ENCODE assay signal across 20 cellular contexts in the genomic region with DNA sequence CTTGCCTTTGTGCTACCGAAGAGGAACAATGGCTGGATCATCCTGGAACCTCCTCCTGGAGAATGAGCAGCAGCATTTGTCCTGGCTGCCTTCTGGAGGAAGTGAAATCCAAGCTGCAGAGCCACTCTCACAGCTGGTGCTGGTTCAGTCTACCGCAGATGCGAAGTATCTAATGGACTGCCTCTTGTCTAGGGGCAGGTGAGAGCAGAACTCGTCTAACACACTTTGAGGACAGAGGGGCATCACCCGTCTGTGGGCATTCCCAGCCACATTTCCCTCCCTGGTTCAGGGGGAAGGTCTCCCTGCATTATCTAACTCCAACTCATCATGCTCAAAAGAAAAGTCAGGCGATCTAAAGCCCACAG.
DNase-seq lines count a peak whose midpoint lies in the region; ATAC-seq and TF ChIP-seq lines count a peak whose summit lies in the region.
"Had no signal": no experiment of that assay in that cellular context is flagged by ENCODE, and none has a peak within 500 bp of the region (broad histone marks: within the 10 kb centered on the region; RNA-seq: fewer than 3 reads in every experiment).

No MANE protein-coding gene starts in this region.

- intact Hi-C loops in CD4-positive, alpha-beta T cell (cut with DNase I, micrococcal nuclease): loop anchor here in 1 of 2 experiments (5.0 kb wide), 1 partner anchor 337 kb away; a partner anchor contains a TSS

- peak overlapping the region; percentile 17; the same call in 1 of the 2 replicates for H3K9ac ChIP-seq in BLaER1

- peak overlapping the region; percentile 70 for H3K4me2 ChIP-seq in BLaER1

- ATAC-seq in CD4-positive, alpha-beta T cell (ENCODE audit: poor library complexity): no peak
- ATAC-seq in T-helper 17 cell (no peak), HG03342 (IDR thresholded peaks at IDR 0.05; ENCODE audit: unreplicated experiment) (no peak)
- ATAC-seq: psoas muscle; stimulated activated naive B cell treated with anti-CD40 and anti-IgM and Interleukin-4, amounts not matched to agents 10 μg/mL and 1 μg/mL and 100 μg/mL, for 72 hours; upper lobe of right lung had no signal

- no peaks in the 10 kb centered on the region for H4K20me1 ChIP-seq in BLaER1

- no peaks in the 10 kb centered on the region for H3K27me3 Mint-ChIP-seq in CD4-positive, alpha-beta T cell
- no peaks in the 10 kb centered on the region for H3K27me3 Mint-ChIP-seq in T-helper 17 cell
- H3K27me3 Mint-ChIP-seq: dendritic cell treated with granulocyte-macrophage colony-stimulating factor and Interleukin-4, amounts not matched to agents 40 ng/mL and 50 ng/mL, for 4 days; stimulated activated naive B cell treated with anti-CD40 and anti-IgM and Interleukin-4, amounts not matched to agents 10 μg/mL and 1 μg/mL and 100 μg/mL, for 72 hours had no signal

- peaks cover 100% of the 10 kb centered on the region for H3K4me1 ChIP-seq in BLaER1
- peaks cover 90% of the 10 kb centered on the region for H3K4me1 ChIP-seq in effector memory CD4-positive, alpha-beta T cell (ENCODE audit: control insufficient read depth, insufficient read depth, low read length, poor library complexity, severe bottlenecking)
- H3K4me1 ChIP-seq: psoas muscle, upper lobe of right lung had no signal

- CTCF ChIA-PET in CD4-positive, alpha-beta T cell (lab: Charles Lee): no interaction called here

- H3K4me3 Mint-ChIP-seq in CD4-positive, alpha-beta T cell: peak overlapping the region; percentile 4
- H3K4me3 Mint-ChIP-seq in T-helper 17 cell: peak overlapping the region; percentile 63
- H3K4me3 Mint-ChIP-seq: dendritic cell treated with granulocyte-macrophage colony-stimulating factor and Interleukin-4, amounts not matched to agents 40 ng/mL and 50 ng/mL, for 4 days; nephron progenitor cell; stimulated activated naive B cell treated with anti-CD40 and anti-IgM and Interleukin-4, amounts not matched to agents 10 μg/mL and 1 μg/mL and 100 μg/mL, for 72 hours had no signal

- peaks cover 10% of the 10 kb centered on the region for H3K36me3 Mint-ChIP-seq in CD4-positive, alpha-beta T cell (ENCODE audit: low read depth)
- H3K36me3 Mint-ChIP-seq in T-helper 17 cell (ENCODE audit: low read depth): peaks cover 6% of the 10 kb centered on the region

- no peaks in the 10 kb centered on the region for H3K9me3 Mint-ChIP-seq in CD4-positive, alpha-beta T cell
- H3K9me3 Mint-ChIP-seq: nephron progenitor cell had no signal

- peak overlapping the region; percentile 75 for H3K27ac ChIP-seq in BLaER1
- H3K27ac ChIP-seq in CD4-positive, alpha-beta T cell (ENCODE audit: low read depth, low read length): peak overlapping the region; percentile 86
- H3K27ac ChIP-seq in effector memory CD4-positive, alpha-beta T cell (ENCODE audit: insufficient read depth, low read length, poor library complexity, severe bottlenecking): peak overlapping the region; percentile 86
- H3K27ac ChIP-seq: C4-2B, esophagus muscularis mucosa, psoas muscle, upper lobe of right lung had no signal

- H3K36me3 ChIP-seq in BLaER1: no peaks in the 10 kb centered on the region
- no peaks in the 10 kb centered on the region for H3K36me3 ChIP-seq in effector memory CD4-positive, alpha-beta T cell (ENCODE audit: control insufficient read depth, insufficient read depth, low read length)
- H3K36me3 ChIP-seq: esophagus muscularis mucosa, upper lobe of right lung had no signal

- H3K9me3 ChIP-seq in BLaER1 (peaks cover 6% of the 10 kb centered on the region), T-helper 17 cell (ENCODE audit: control insufficient read depth, low read length, poor library complexity, severe bottlenecking) (no peaks in the 10 kb centered on the region)
- no peaks in the 10 kb centered on the region for H3K9me3 ChIP-seq in CD4-positive, alpha-beta T cell (ENCODE audit: control insufficient read depth, low read length)
- no peaks in the 10 kb centered on the region for H3K9me3 ChIP-seq in effector memory CD4-positive, alpha-beta T cell (ENCODE audit: control insufficient read depth, low read length)
- H3K9me3 ChIP-seq: esophagus muscularis mucosa, psoas muscle, upper lobe of right lung had no signal

- H3K4me3 ChIP-seq in BLaER1: no peak overlapping the region
- peak overlapping the region; percentile 8 for H3K4me3 ChIP-seq in effector memory CD4-positive, alpha-beta T cell (ENCODE audit: insufficient read depth, low read depth, low read length, poor library complexity, severe bottlenecking)
- H3K4me3 ChIP-seq: esophagus muscularis mucosa, lung, psoas muscle, upper lobe of right lung had no signal

- POLR2A ChIA-PET in CD4-positive, alpha-beta T cell (lab: Charles Lee): interaction anchor here (1.0 to 4.2 kb wide), 5 partner anchors 17 to 250 kb away, joined by 3 to 52 read pairs (median 11); no protein-coding TSS in a partner anchor

- no peak for DNase-seq in CD4-positive, alpha-beta T cell
- DNase-seq in T-helper 17 cell: no peak
- no peak for DNase-seq in effector memory CD4-positive, alpha-beta T cell
- DNase-seq in AG08396 (ENCODE audit: low spot score): no peak
- no peak for DNase-seq in effector CD8-positive, alpha-beta T cell (lab: John Stamatoyannopoulos, UW)
- DNase-seq in HuH-7.5 (ENCODE audit: low spot score): no peak
- DNase-seq: activated CD4-positive, alpha-beta T cell treated with anti-CD3 and anti-CD28 coated beads, Interleukin-2, amount 50 U/mL, for 1 hour; NCI-H1436 treated with DMSO at 0.1 percent for 48 hours; nephron progenitor cell; psoas muscle; SIG-M5; stimulated activated naive B cell treated with anti-CD40 and anti-IgM and Interleukin-4, amounts not matched to agents 10 μg/mL and 1 μg/mL and 100 μg/mL, for 72 hours; T-helper 9 cell; upper lobe of right lung had no signal

- H3K4me1 Mint-ChIP-seq in CD4-positive, alpha-beta T cell (ENCODE audit: low read depth): peaks cover 94% of the 10 kb centered on the region
- peaks cover 68% of the 10 kb centered on the region for H3K4me1 Mint-ChIP-seq in T-helper 17 cell

- no peaks in the 10 kb centered on the region for H3K27me3 ChIP-seq in BLaER1
- H3K27me3 ChIP-seq in CD4-positive, alpha-beta T cell (ENCODE audit: control insufficient read depth, insufficient read depth, low read length): no peaks in the 10 kb centered on the region
- H3K27me3 ChIP-seq in effector memory CD4-positive, alpha-beta T cell (replicated peaks; ENCODE audit: control insufficient read depth, insufficient read depth, low read length, poor library complexity, severe bottlenecking): no peaks in the 10 kb centered on the region
- H3K27me3 ChIP-seq: esophagus muscularis mucosa, upper lobe of right lung had no signal

- no peak for TF ChIP-seq CTCF in CD4-positive, alpha-beta T cell (IDR thresholded peaks at IDR 0.05)

- peak overlapping the region; percentile 95 for H3K27ac Mint-ChIP-seq in CD4-positive, alpha-beta T cell
- H3K27ac Mint-ChIP-seq in T-helper 17 cell: peak overlapping the region; percentile 96
- H3K27ac Mint-ChIP-seq: dendritic cell treated with granulocyte-macrophage colony-stimulating factor and Interleukin-4, amounts not matched to agents 40 ng/mL and 50 ng/mL, for 4 days; nephron progenitor cell; stimulated activated naive B cell treated with anti-CD40 and anti-IgM and Interleukin-4, amounts not matched to agents 10 μg/mL and 1 μg/mL and 100 μg/mL, for 72 hours had no signal
